Comparison of ENCODE assay signal across 29 cellular contexts in the genomic region with DNA sequence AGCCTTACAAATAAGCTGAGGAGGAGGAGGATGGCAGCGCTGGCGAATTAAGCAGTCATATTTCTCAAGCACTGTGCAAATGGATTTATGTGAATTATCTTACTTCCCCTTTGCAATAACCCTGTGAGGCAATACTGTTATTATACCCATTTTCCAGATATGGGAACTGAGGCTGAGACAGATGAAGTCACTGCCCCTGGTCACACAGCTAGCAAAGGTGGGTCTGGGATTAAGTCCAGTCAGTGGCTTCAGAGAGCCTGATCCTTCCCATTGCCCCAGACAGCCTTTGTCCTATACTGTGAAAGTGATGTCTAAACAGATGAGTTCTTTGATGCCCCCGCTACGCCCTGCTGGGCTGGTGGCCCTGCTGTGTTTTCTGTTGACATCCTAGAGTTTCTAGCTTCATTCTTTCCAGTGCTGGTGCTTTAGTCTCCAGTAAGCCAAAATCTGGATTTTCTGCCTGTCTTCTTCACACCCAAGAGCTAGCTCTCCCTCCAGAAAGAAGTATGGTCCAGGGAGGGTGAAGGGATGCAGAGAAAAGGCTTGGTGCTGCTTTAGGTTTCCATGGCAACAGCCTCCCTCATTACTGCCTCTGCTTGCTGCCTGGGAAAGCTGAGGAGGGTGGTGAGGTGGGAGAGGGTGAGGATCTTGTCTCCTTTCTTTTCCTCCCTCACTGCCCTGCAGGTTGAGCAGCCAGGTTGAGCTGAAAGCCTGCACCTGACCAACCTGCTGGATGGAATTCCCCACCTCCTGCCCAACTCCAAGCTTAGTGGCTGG. TPM values are rescaled to one million over a fixed set of nuclear protein-coding genes. Genes with fewer than 3 reads are reported as not detected.
DNase-seq lines count a peak whose midpoint lies in the region; ATAC-seq and TF ChIP-seq lines count a peak whose summit lies in the region.
"Had no signal": no experiment of that assay in that cellular context is flagged by ENCODE, and none has a peak within 500 bp of the region (broad histone marks: within the 10 kb centered on the region; RNA-seq: fewer than 3 reads in every experiment).

No MANE protein-coding gene starts in this region.

- no peak for ATAC-seq in HG02970 (IDR thresholded peaks at IDR 0.05; ENCODE audit: low FRiP score, unreplicated experiment)

- peak; percentile 16 for DNase-seq in DMS53 (lab: John Stamatoyannopoulos, UW)
- no peak for DNase-seq in DMS53 treated with DMSO at 0.1 percent for 48 hours (lab: John Stamatoyannopoulos, UW; ENCODE audit: unreplicated experiment)
- peak; percentile 21 for DNase-seq in NCI-H748 (lab: John Stamatoyannopoulos, UW; ENCODE audit: unreplicated experiment)
- no peak for DNase-seq in NCI-H748 treated with DMSO at 0.1 percent for 48 hours (lab: John Stamatoyannopoulos, UW)
- DNase-seq in NCI-H69 (lab: John Stamatoyannopoulos, UW): peak; percentile 38
- DNase-seq in posterior vena cava (ENCODE audit: low spot score): peak; percentile 22
- DNase-seq in breast epithelium (ENCODE audit: low spot score in 2 of 2): no peak
- DNase-seq: 8988T; ACHN; BE2C; Calu3; CD8-positive, alpha-beta memory T cell; GDM1; GOT3; HCEC 1CT; NCI-H1048; NCI-H1436; NCI-H187; NCI-H2081 treated with DMSO at 0.1 percent for 48 hours; NCI-H82; NK-92 treated with Interleukin-12 subunit alpha and Interleukin-12 subunit beta, amount 100 ng/mL, for 24 hours; RPMI8226; SHP77; T-helper 1 cell had no signal

- no peaks in the 10 kb centered on the region for H3K36me3 ChIP-seq in breast epithelium
- H3K36me3 ChIP-seq: BE2C had no signal

- no peak for TF ChIP-seq CTCF in breast epithelium (IDR thresholded peaks at IDR 0.05)

- no peak overlapping the region for H3K27ac ChIP-seq in breast epithelium

- no peak overlapping the region for H3K4me3 ChIP-seq in breast epithelium
- H3K4me3 ChIP-seq: GM12878 had no signal

- no peaks in the 10 kb centered on the region for H3K9me3 ChIP-seq in breast epithelium
- H3K9me3 ChIP-seq: BE2C had no signal

- no peak for TF ChIP-seq POLR2A in breast epithelium (IDR thresholded peaks at IDR 0.05)

- intact Hi-C loops in posterior vena cava (cut with DNase I) (no loop called here), breast epithelium (cut with DNase I; ENCODE audit: low total_unique reads) (no loop called here)

- H3K27me3 ChIP-seq in breast epithelium: peaks cover 0 to 3% of the 10 kb centered on the region in 2 donors
- H3K27me3 ChIP-seq: BE2C had no signal

- H3K4me1 ChIP-seq in breast epithelium: no peaks in the 10 kb centered on the region
- H3K4me1 ChIP-seq: BE2C had no signal

RNA-seq across cellular contexts. Expression of a gene that starts 30.7 kb away (rescaled TPM):
- total RNA-seq in posterior vena cava (not detected), breast epithelium (1 to 10 TPM in 2 of 3 donors, under 1 TPM in 1; 0.16 to 8.0 (median 3.9) TPM)
- total RNA-seq: NCI-H460 had no signal

RNA-seq across cellular contexts. Expression of a gene that starts 58.7 kb away (rescaled TPM):
- total RNA-seq in posterior vena cava: not detected
- not detected for total RNA-seq in breast epithelium
- total RNA-seq: Calu3; CD8-positive, alpha-beta memory T cell; GM12878; LHCN-M2; MCF 10A; NCI-H460 had no signal

Comparison
In these comparisons a context has a peak if more than half of its experiments do, and no peak if none do; other contexts are left out.
1. DNase-seq: peak in DMS53 (single experiment), NCI-H748 (single experiment), NCI-H69 (single experiment) and posterior vena cava (single experiment); none in DMS53 treated with DMSO at 0.1 percent for 48 hours (single experiment), NCI-H748 treated with DMSO at 0.1 percent for 48 hours (single experiment) and breast epithelium (0 of 2).